11 cellular contexts compared by ENCODE assay signal in genomic region chr18:77990901-77991300, GRCh38.
"Had no signal": no experiment of that assay in that cellular context is flagged by ENCODE, and none has a peak within 500 bp of the region (broad histone marks: within the 10 kb centered on the region; RNA-seq: fewer than 3 reads in every experiment).

No MANE protein-coding gene starts in this region.

- ATAC-seq: GM23338, HCT116 had no signal

- H3K36me3 ChIP-seq: HAP-1 had no signal

- H3K4me1 Mint-ChIP-seq: GM23338 had no signal

- H3K27ac ChIP-seq: GM23248 had no signal

- FAIRE-seq: H1, H54 had no signal

- H3K4me1 ChIP-seq: HAP-1 had no signal

- H3K4me3 ChIP-seq: GM23248, GM23338, HAP-1 had no signal

- H3K4me2 ChIP-seq: GM23338 had no signal

- H3K9me3 ChIP-seq: HAP-1 had no signal

- H3K4me3 Mint-ChIP-seq: GM23338, H9, HFFc6 had no signal

- DNase-seq: GM23248, GOT3, H7, H9, HCEC 1CT, HFFc6 had no signal

- H3K9me3 Mint-ChIP-seq: H9 had no signal

- H3K9ac ChIP-seq: GM23248 had no signal

- H2AFZ ChIP-seq: GM23248, GM23338 had no signal
